ENCODE assay signal across 9 cellular contexts in genomic region chr16:1983053-1983543, GRCh38. TPM values are rescaled to one million over a fixed set of nuclear protein-coding genes. Genes with fewer than 3 reads are reported as not detected.
A peak's percentile ranks its signal among the peaks of the same experiment; 100 is the strongest.
DNase-seq lines count a peak whose midpoint lies in the region; ATAC-seq, FAIRE-seq and TF ChIP-seq lines count a peak whose summit lies in the region.
"Had no signal": no experiment of that assay in that cellular context is flagged by ENCODE, and none has a peak within 500 bp of the region (broad histone marks: within the 10 kb centered on the region; RNA-seq: fewer than 3 reads in every experiment).

No MANE protein-coding gene starts in this region.

- H3K4me3 ChIP-seq in HepG2 (replicated peaks in 1 of 3; ENCODE audit: insufficient read depth in 1 of 3, low read depth in 2 of 3, low read length in 3 of 3): peak overlapping the region; percentile 65 to 84 (median 81); a peak in 5 of 6 replicates

- no peaks in the 10 kb centered on the region for H3K9me3 Mint-ChIP-seq in activated CD4-positive, alpha-beta T cell treated with anti-CD3 and anti-CD28 coated beads for 36 hours (ENCODE audit: low read depth)
- H3K9me3 Mint-ChIP-seq in activated naive CD8-positive, alpha-beta T cell treated with anti-CD3 and anti-CD28 coated beads, Interleukin-2, amount 10 ng/mL, durations not matched to agents 7 days and 5 days: no peaks in the 10 kb centered on the region

- no peak for TF ChIP-seq RAD21 in HepG2 (CRISPR knock-in tag; IDR thresholded peaks at IDR 0.05)

- peak overlapping the region; percentile 64 for H3K9ac ChIP-seq in HepG2 (ENCODE audit: insufficient read depth, low read depth, low read length)

- CTCF ChIA-PET in activated CD4-positive, alpha-beta T cell treated with anti-CD3 and anti-CD28 coated beads for 36 hours (lab: Charles Lee): interaction anchor here (0.6 to 1.0 kb wide), 4 partner anchors 11 to 145 kb away, joined by 3 to 5 read pairs (median 4); partner anchors contain the start of gene TBL3
- CTCF ChIA-PET in HepG2 (lab: Yijun Ruan, JAX; ENCODE audit: low intra/inter-chr PET ratio, low total read pairs): interaction anchor here (1.2 kb wide), 1 partner anchor 21 kb away, joined by 4 read pairs; no protein-coding TSS in a partner anchor

- H4K20me1 ChIP-seq in HepG2 (ENCODE audit: insufficient read depth, low read length): no peaks in the 10 kb centered on the region

- POLR2A ChIA-PET in activated CD4-positive, alpha-beta T cell treated with anti-CD3 and anti-CD28 coated beads for 36 hours (lab: Charles Lee): interaction anchor here (0.5 to 0.9 kb wide), 2 partner anchors 20 to 172 kb away, joined by 4 to 6 read pairs; partner anchors contain the start of gene TRAF7
- POLR2A ChIA-PET in activated naive CD8-positive, alpha-beta T cell treated with anti-CD3 and anti-CD28 coated beads, Interleukin-2, amount 10 ng/mL, durations not matched to agents 7 days and 5 days (lab: Charles Lee): interaction anchor here (0.8 to 8.6 kb wide), 3 partner anchors 11 to 172 kb away, joined by 3 to 50 read pairs (median 4); partner anchors contain the start of genes RPS2, TBL3 and TRAF7
- POLR2A ChIA-PET in HepG2 (lab: Yijun Ruan, JAX): interaction anchor here (0.6 to 6.8 kb wide), 4 partner anchors 11 to 757 kb away, joined by 3 to 62 read pairs (median 14); partner anchors contain the start of gene RPS2

- H3K36me3 Mint-ChIP-seq in activated CD4-positive, alpha-beta T cell treated with anti-CD3 and anti-CD28 coated beads for 36 hours (ENCODE audit: low read depth): peaks cover 21% of the 10 kb centered on the region
- H3K36me3 Mint-ChIP-seq in activated naive CD8-positive, alpha-beta T cell treated with anti-CD3 and anti-CD28 coated beads, Interleukin-2, amount 10 ng/mL, durations not matched to agents 7 days and 5 days: no peaks in the 10 kb centered on the region

- H3K4me3 Mint-ChIP-seq in activated CD4-positive, alpha-beta T cell treated with anti-CD3 and anti-CD28 coated beads for 36 hours: peak overlapping the region; percentile 85
- H3K4me3 Mint-ChIP-seq in activated naive CD8-positive, alpha-beta T cell treated with anti-CD3 and anti-CD28 coated beads, Interleukin-2, amount 10 ng/mL, durations not matched to agents 7 days and 5 days: peak overlapping the region; percentile 73

- peaks cover 13% of the 10 kb centered on the region for H3K79me2 ChIP-seq in HepG2 (ENCODE audit: insufficient read depth, low read length)

- in situ Hi-C loops in HepG2 (cut with HindIII; ENCODE audit: extremely low pct_ligation_motif_present, low pct_unique_long_range_greater_than_20kb): no loop called here

- WGBS in HepG2 (ENCODE audit: low lambda C conversion rate): 51% methylated on average over 12 of the region's 18 CpGs

- H3K27ac Mint-ChIP-seq in activated CD4-positive, alpha-beta T cell treated with anti-CD3 and anti-CD28 coated beads for 36 hours: no peak overlapping the region
- H3K27ac Mint-ChIP-seq in activated naive CD8-positive, alpha-beta T cell treated with anti-CD3 and anti-CD28 coated beads, Interleukin-2, amount 10 ng/mL, durations not matched to agents 7 days and 5 days: no peak overlapping the region

- FAIRE-seq in HepG2 (lab: Jason Lieb, UNC): no peak

- H3K27me3 Mint-ChIP-seq in activated CD4-positive, alpha-beta T cell treated with anti-CD3 and anti-CD28 coated beads for 36 hours: peaks cover 17% of the 10 kb centered on the region
- H3K27me3 Mint-ChIP-seq in activated naive CD8-positive, alpha-beta T cell treated with anti-CD3 and anti-CD28 coated beads, Interleukin-2, amount 10 ng/mL, durations not matched to agents 7 days and 5 days: peaks cover 30% of the 10 kb centered on the region

- H3K4me2 ChIP-seq in HepG2 (ENCODE audit: low read depth, low read length): peak overlapping the region; percentile 91

- H3K27me3 ChIP-seq in HepG2 (ENCODE audit: control insufficient read depth in 1 of 2, insufficient read depth in 2 of 2, low read length in 2 of 2): no peaks in the 10 kb centered on the region

- TF ChIP-seq POLR2A in HepG2 (IDR thresholded peaks at IDR 0.05; ENCODE audit: insufficient read depth in 1 of 2, low read depth in 2 of 2, low read length in 2 of 2): no peak
- no peak for TF ChIP-seq POLR2A in erythroblast (IDR thresholded peaks at IDR 0.05; ENCODE audit: low read length)

- BruUV-seq in HepG2 (replicated peaks; lab: Mats Ljungman, UMichigan): no TSS peak

- TF ChIP-seq CTCF in HepG2 (CRISPR knock-in tag; IDR thresholded peaks at IDR 0.05): no peak

- DNase-seq in activated CD4-positive, alpha-beta T cell treated with anti-CD3 and anti-CD28 coated beads for 36 hours: no peak
- no peak for DNase-seq in activated CD4-positive, alpha-beta T cell treated with anti-CD3 and anti-CD28 coated beads for 1 hour
- DNase-seq in activated naive CD8-positive, alpha-beta T cell treated with anti-CD3 and anti-CD28 coated beads, Interleukin-2, amount 10 ng/mL, durations not matched to agents 7 days and 5 days: no peak
- DNase-seq in HepG2 (ENCODE audit: low spot score) (no peak), erythroblast (lab: John Stamatoyannopoulos, UW) (no peak), AML-193 (lab: John Stamatoyannopoulos, UW) (no peak)
- no peak for DNase-seq in stimulated activated CD4-positive, alpha-beta T cell treated with anti-CD3 and anti-CD28 coated beads, Interleukin-2, amount 100 ng/mL, for 24 hours

- H3K27ac ChIP-seq in HepG2 (ENCODE audit: extremely low read length, insufficient read depth, low read length) (peak overlapping the region; percentile 97), temporal lobe (ENCODE audit: low read depth, low read length) (peak overlapping the region; percentile 82)

- H3K36me3 ChIP-seq in HepG2 (replicated peaks in 1 of 2; ENCODE audit: control insufficient read depth in 1 of 2, insufficient read depth in 2 of 2, low read length in 2 of 2): peaks cover 12 to 21% of the 10 kb centered on the region in 2 experiments; a peak in 4 of 5 replicates

- no peak overlapping the region for H2AFZ ChIP-seq in HepG2 (ENCODE audit: low read length)

- ATAC-seq in activated CD4-positive, alpha-beta T cell treated with anti-CD3 and anti-CD28 coated beads for 36 hours: no peak
- no peak for ATAC-seq in activated naive CD8-positive, alpha-beta T cell treated with anti-CD3 and anti-CD28 coated beads, Interleukin-2, amount 10 ng/mL, durations not matched to agents 7 days and 5 days (ENCODE audit: low read depth)
- ATAC-seq in HepG2: no peak

- intact Hi-C loops in activated CD4-positive, alpha-beta T cell treated with anti-CD3 and anti-CD28 coated beads for 36 hours (cut with DNase I, micrococcal nuclease): no loop called here
- intact Hi-C loops in HepG2 (cut with micrococcal nuclease; ENCODE audit: unreplicated experiment): no loop called here

- H3K4me1 ChIP-seq in HepG2 (ENCODE audit: insufficient read depth, low read length): peaks cover 48% of the 10 kb centered on the region

- peaks cover 16% of the 10 kb centered on the region for H3K4me1 Mint-ChIP-seq in activated CD4-positive, alpha-beta T cell treated with anti-CD3 and anti-CD28 coated beads for 36 hours
- H3K4me1 Mint-ChIP-seq in activated naive CD8-positive, alpha-beta T cell treated with anti-CD3 and anti-CD28 coated beads, Interleukin-2, amount 10 ng/mL, durations not matched to agents 7 days and 5 days: peaks cover 12% of the 10 kb centered on the region

- no peak for TF ChIP-seq EP300 in HepG2 (IDR thresholded peaks at IDR 0.05; ENCODE audit: low read depth in 2 of 2, low read length in 2 of 2)
- no peak for TF ChIP-seq EP300 in HepG2 (CRISPR knock-in tag; IDR thresholded peaks at IDR 0.05; ENCODE audit: borderline replicate concordance)

- no peaks in the 10 kb centered on the region for H3K9me3 ChIP-seq in HepG2 (ENCODE audit: low read length)

RNA-seq across cellular contexts. Expression of gene GFER, which starts 0.9 kb away (rescaled TPM):
- 10 to 100 TPM; 25.0 to 25.8 TPM for total RNA-seq in activated CD4-positive, alpha-beta T cell treated with anti-CD3 and anti-CD28 coated beads for 36 hours
- 10 to 100 TPM; 28.8 to 31.9 TPM for total RNA-seq in activated naive CD8-positive, alpha-beta T cell treated with anti-CD3 and anti-CD28 coated beads, Interleukin-2, amount 10 ng/mL, durations not matched to agents 7 days and 5 days
- 68.3 and 71.7 TPM in 2 replicates for total RNA-seq in HepG2 (2016; rRNA removed; fragmentation: Illumina TruSeq; extraction: Trizol)
- 42.3 and 42.4 TPM in 2 replicates for total RNA-seq in HepG2 (2016; cell fraction: cytosol; rRNA removed; fragmentation: Illumina TruSeq; extraction: Trizol; ENCODE audit: low read depth)
- total RNA-seq in HepG2 (2016; cell fraction: insoluble cytoplasmic fraction; rRNA removed; fragmentation: Illumina TruSeq; extraction: Trizol): 71.7 and 77.6 TPM in 2 replicates
- 45.9 and 49.4 TPM in 2 replicates for total RNA-seq in HepG2 (2016; cell fraction: membrane; rRNA removed; fragmentation: Illumina TruSeq; extraction: Trizol)
- 27.4 and 40.1 TPM in 2 replicates for total RNA-seq in HepG2 (2016; cell fraction: nucleus; rRNA removed; fragmentation: Illumina TruSeq; extraction: Trizol)
- 28.6 and 35.9 TPM in 2 replicates for polyA plus RNA-seq in HepG2 (2011; rRNA removed)
- 25.2 and 31.0 TPM in 2 replicates for polyA plus RNA-seq in HepG2 (2011; cell fraction: cytosol; rRNA removed)
- polyA plus RNA-seq in HepG2 (2011; cell fraction: nucleus; rRNA removed): 27.0 and 27.5 TPM in 2 replicates
- polyA plus RNA-seq in HepG2 (2012): 28.9 and 37.4 TPM in 2 replicates
- 55.8 and 56.5 TPM in 2 replicates for polyA plus RNA-seq in HepG2 (2016; cell fraction: cytosol; fragmentation: Illumina TruSeq; extraction: Trizol; ENCODE audit: low read depth)
- 83.7 and 99.4 TPM in 2 replicates for polyA plus RNA-seq in HepG2 (2016; cell fraction: insoluble cytoplasmic fraction; fragmentation: Illumina TruSeq; extraction: Trizol; ENCODE audit: low read depth)
- 49.1 and 52.1 TPM in 2 replicates for polyA plus RNA-seq in HepG2 (2016; cell fraction: membrane; fragmentation: Illumina TruSeq; extraction: Trizol; ENCODE audit: low read depth)
- polyA plus RNA-seq in HepG2 (2016; cell fraction: nucleus; fragmentation: Illumina TruSeq; extraction: Trizol; ENCODE audit: insufficient read depth, low read depth): 66.2 and 67.2 TPM in 2 replicates
- 12.3 and 20.5 TPM in 2 replicates for polyA minus RNA-seq in HepG2 (2011; rRNA and poly(A)+ RNA removed; ENCODE audit: low replicate concordance)
- 16.4 and 18.5 TPM in 2 replicates for polyA minus RNA-seq in HepG2 (2011; cell fraction: cytosol; rRNA and poly(A)+ RNA removed)
- 14.7 and 14.8 TPM in 2 replicates for polyA minus RNA-seq in HepG2 (2011; cell fraction: nucleus; rRNA and poly(A)+ RNA removed)
- total RNA-seq in temporal lobe: 9.8 TPM

RNA-seq across cellular contexts. Expression of gene NOXO1, which starts 1.8 kb away (rescaled TPM):
- not detected for total RNA-seq in activated CD4-positive, alpha-beta T cell treated with anti-CD3 and anti-CD28 coated beads for 36 hours
- 1 to 10 TPM in 1 of 2 experiments, under 1 TPM in 1; 0.58 to 1.8 TPM for total RNA-seq in activated naive CD8-positive, alpha-beta T cell treated with anti-CD3 and anti-CD28 coated beads, Interleukin-2, amount 10 ng/mL, durations not matched to agents 7 days and 5 days
- total RNA-seq in HepG2 (2016; rRNA removed; fragmentation: Illumina TruSeq; extraction: Trizol) (0.21 and 1.4 TPM in 2 replicates), temporal lobe (0.98 TPM)
- total RNA-seq in HepG2 (2016; cell fraction: cytosol; rRNA removed; fragmentation: Illumina TruSeq; extraction: Trizol; ENCODE audit: low read depth): 0.40 and 0.97 TPM in 2 replicates
- 0.22 and 1.1 TPM in 2 replicates for total RNA-seq in HepG2 (2016; cell fraction: insoluble cytoplasmic fraction; rRNA removed; fragmentation: Illumina TruSeq; extraction: Trizol)
- total RNA-seq in HepG2 (2016; cell fraction: membrane; rRNA removed; fragmentation: Illumina TruSeq; extraction: Trizol): 0.34 and 0.53 TPM in 2 replicates
- 2.4 and 3.1 TPM in 2 replicates for total RNA-seq in HepG2 (2016; cell fraction: nucleus; rRNA removed; fragmentation: Illumina TruSeq; extraction: Trizol)
- 0.69 and 1.4 TPM in 2 replicates for polyA plus RNA-seq in HepG2 (2011; rRNA removed)
- polyA plus RNA-seq in HepG2 (2011; cell fraction: cytosol; rRNA removed): 0.14 and 0.25 TPM in 2 replicates
- polyA plus RNA-seq in HepG2 (2011; cell fraction: nucleus; rRNA removed): 10.4 and 11.0 TPM in 2 replicates
- polyA plus RNA-seq in HepG2 (2012): 0.12 and 0.55 TPM in 2 replicates
- polyA plus RNA-seq in HepG2 (2016; cell fraction: cytosol; fragmentation: Illumina TruSeq; extraction: Trizol; ENCODE audit: low read depth): 0.26 and 0.45 TPM in 2 replicates
- polyA plus RNA-seq in HepG2 (2016; cell fraction: insoluble cytoplasmic fraction; fragmentation: Illumina TruSeq; extraction: Trizol; ENCODE audit: low read depth): 0.52 and 0.62 TPM in 2 replicates
- 0.63 and 0.78 TPM in 2 replicates for polyA plus RNA-seq in HepG2 (2016; cell fraction: membrane; fragmentation: Illumina TruSeq; extraction: Trizol; ENCODE audit: low read depth)
- 7.2 and 9.5 TPM in 2 replicates for polyA plus RNA-seq in HepG2 (2016; cell fraction: nucleus; fragmentation: Illumina TruSeq; extraction: Trizol; ENCODE audit: insufficient read depth, low read depth)
- 0.12 and 0.28 TPM in 2 replicates for polyA minus RNA-seq in HepG2 (2011; rRNA and poly(A)+ RNA removed; ENCODE audit: low replicate concordance)
- polyA minus RNA-seq in HepG2 (2011; cell fraction: cytosol; rRNA and poly(A)+ RNA removed): not detected in 2 replicates
- polyA minus RNA-seq in HepG2 (2011; cell fraction: nucleus; rRNA and poly(A)+ RNA removed): 0.75 and 1.0 TPM in 2 replicates
- total RNA-seq: renal cortical epithelial cell had no signal

RNA-seq across cellular contexts. Expression of gene SYNGR3, which starts 6.7 kb away (rescaled TPM):
- 1 to 10 TPM; 4.8 to 5.9 TPM for total RNA-seq in activated CD4-positive, alpha-beta T cell treated with anti-CD3 and anti-CD28 coated beads for 36 hours
- total RNA-seq in activated naive CD8-positive, alpha-beta T cell treated with anti-CD3 and anti-CD28 coated beads, Interleukin-2, amount 10 ng/mL, durations not matched to agents 7 days and 5 days: 1 to 10 TPM; 2.0 to 2.2 TPM
- total RNA-seq in HepG2 (2016; rRNA removed; fragmentation: Illumina TruSeq; extraction: Trizol): 0.58 and 0.97 TPM in 2 replicates
- 1.1 and 1.2 TPM in 2 replicates for total RNA-seq in HepG2 (2016; cell fraction: cytosol; rRNA removed; fragmentation: Illumina TruSeq; extraction: Trizol; ENCODE audit: low read depth)
- 0.43 and 1.1 TPM in 2 replicates for total RNA-seq in HepG2 (2016; cell fraction: insoluble cytoplasmic fraction; rRNA removed; fragmentation: Illumina TruSeq; extraction: Trizol)
- 1.5 and 2.1 TPM in 2 replicates for total RNA-seq in HepG2 (2016; cell fraction: membrane; rRNA removed; fragmentation: Illumina TruSeq; extraction: Trizol)
- total RNA-seq in HepG2 (2016; cell fraction: nucleus; rRNA removed; fragmentation: Illumina TruSeq; extraction: Trizol): 0.84 and 0.85 TPM in 2 replicates
- 5.7 and 7.4 TPM in 2 replicates for polyA plus RNA-seq in HepG2 (2011; rRNA removed)
- 4.4 and 4.8 TPM in 2 replicates for polyA plus RNA-seq in HepG2 (2011; cell fraction: cytosol; rRNA removed)
- 10.2 and 11.3 TPM in 2 replicates for polyA plus RNA-seq in HepG2 (2011; cell fraction: nucleus; rRNA removed)
- polyA plus RNA-seq in HepG2 (2012): 2.5 and 5.3 TPM in 2 replicates
- polyA plus RNA-seq in HepG2 (2016; cell fraction: cytosol; fragmentation: Illumina TruSeq; extraction: Trizol; ENCODE audit: low read depth): 1.00 and 1.2 TPM in 2 replicates
- polyA plus RNA-seq in HepG2 (2016; cell fraction: insoluble cytoplasmic fraction; fragmentation: Illumina TruSeq; extraction: Trizol; ENCODE audit: low read depth): 0.64 and 0.72 TPM in 2 replicates
- polyA plus RNA-seq in HepG2 (2016; cell fraction: membrane; fragmentation: Illumina TruSeq; extraction: Trizol; ENCODE audit: low read depth): 1.2 and 1.4 TPM in 2 replicates
- 1.1 and 1.4 TPM in 2 replicates for polyA plus RNA-seq in HepG2 (2016; cell fraction: nucleus; fragmentation: Illumina TruSeq; extraction: Trizol; ENCODE audit: insufficient read depth, low read depth)
- polyA minus RNA-seq in HepG2 (2011; rRNA and poly(A)+ RNA removed; ENCODE audit: low replicate concordance): 6.2 and 7.1 TPM in 2 replicates
- polyA minus RNA-seq in HepG2 (2011; cell fraction: cytosol; rRNA and poly(A)+ RNA removed): 4.1 and 4.4 TPM in 2 replicates
- 1.3 and 2.1 TPM in 2 replicates for polyA minus RNA-seq in HepG2 (2011; cell fraction: nucleus; rRNA and poly(A)+ RNA removed)
- total RNA-seq in temporal lobe: 64.4 TPM

RNA-seq across cellular contexts. Expression of gene TBL3, which starts 11.2 kb away (rescaled TPM):
- 10 to 100 TPM; 47.4 to 48.6 TPM for total RNA-seq in activated CD4-positive, alpha-beta T cell treated with anti-CD3 and anti-CD28 coated beads for 36 hours
- total RNA-seq in activated naive CD8-positive, alpha-beta T cell treated with anti-CD3 and anti-CD28 coated beads, Interleukin-2, amount 10 ng/mL, durations not matched to agents 7 days and 5 days: 10 to 100 TPM; 29.4 to 30.7 TPM
- 31.2 and 38.0 TPM in 2 replicates for total RNA-seq in HepG2 (2016; rRNA removed; fragmentation: Illumina TruSeq; extraction: Trizol)
- total RNA-seq in HepG2 (2016; cell fraction: cytosol; rRNA removed; fragmentation: Illumina TruSeq; extraction: Trizol; ENCODE audit: low read depth): 6.2 and 6.3 TPM in 2 replicates
- 28.7 and 44.0 TPM in 2 replicates for total RNA-seq in HepG2 (2016; cell fraction: insoluble cytoplasmic fraction; rRNA removed; fragmentation: Illumina TruSeq; extraction: Trizol)
- total RNA-seq in HepG2 (2016; cell fraction: membrane; rRNA removed; fragmentation: Illumina TruSeq; extraction: Trizol): 9.1 and 10.6 TPM in 2 replicates
- 26.8 and 27.8 TPM in 2 replicates for total RNA-seq in HepG2 (2016; cell fraction: nucleus; rRNA removed; fragmentation: Illumina TruSeq; extraction: Trizol)
- 16.8 and 24.9 TPM in 2 replicates for polyA plus RNA-seq in HepG2 (2011; rRNA removed)
- 16.1 and 29.4 TPM in 2 replicates for polyA plus RNA-seq in HepG2 (2011; cell fraction: cytosol; rRNA removed)
- 117 and 165 TPM in 2 replicates for polyA plus RNA-seq in HepG2 (2011; cell fraction: nucleus; rRNA removed)
- 19.7 and 30.1 TPM in 2 replicates for polyA plus RNA-seq in HepG2 (2012)
- polyA plus RNA-seq in HepG2 (2016; cell fraction: cytosol; fragmentation: Illumina TruSeq; extraction: Trizol; ENCODE audit: low read depth): 6.0 and 6.6 TPM in 2 replicates
- polyA plus RNA-seq in HepG2 (2016; cell fraction: insoluble cytoplasmic fraction; fragmentation: Illumina TruSeq; extraction: Trizol; ENCODE audit: low read depth): 21.7 and 29.9 TPM in 2 replicates
- 7.9 and 9.7 TPM in 2 replicates for polyA plus RNA-seq in HepG2 (2016; cell fraction: membrane; fragmentation: Illumina TruSeq; extraction: Trizol; ENCODE audit: low read depth)
- 47.3 and 47.9 TPM in 2 replicates for polyA plus RNA-seq in HepG2 (2016; cell fraction: nucleus; fragmentation: Illumina TruSeq; extraction: Trizol; ENCODE audit: insufficient read depth, low read depth)
- 72.5 and 77.5 TPM in 2 replicates for polyA minus RNA-seq in HepG2 (2011; rRNA and poly(A)+ RNA removed; ENCODE audit: low replicate concordance)
- 26.4 and 31.2 TPM in 2 replicates for polyA minus RNA-seq in HepG2 (2011; cell fraction: cytosol; rRNA and poly(A)+ RNA removed)
- polyA minus RNA-seq in HepG2 (2011; cell fraction: nucleus; rRNA and poly(A)+ RNA removed): 18.5 and 19.3 TPM in 2 replicates
- 12.3 TPM for total RNA-seq in temporal lobe

RNA-seq across cellular contexts. Expression of gene RNF151, which starts 16.4 kb away (rescaled TPM):
- total RNA-seq in activated CD4-positive, alpha-beta T cell treated with anti-CD3 and anti-CD28 coated beads for 36 hours: not detected
- total RNA-seq in activated naive CD8-positive, alpha-beta T cell treated with anti-CD3 and anti-CD28 coated beads, Interleukin-2, amount 10 ng/mL, durations not matched to agents 7 days and 5 days: not detected
- total RNA-seq in HepG2 (2016; rRNA removed; fragmentation: Illumina TruSeq; extraction: Trizol): not detected in 2 replicates
- not detected in 2 replicates for total RNA-seq in HepG2 (2016; cell fraction: cytosol; rRNA removed; fragmentation: Illumina TruSeq; extraction: Trizol; ENCODE audit: low read depth)
- total RNA-seq in HepG2 (2016; cell fraction: insoluble cytoplasmic fraction; rRNA removed; fragmentation: Illumina TruSeq; extraction: Trizol): not detected in 2 replicates
- not detected in 2 replicates for total RNA-seq in HepG2 (2016; cell fraction: membrane; rRNA removed; fragmentation: Illumina TruSeq; extraction: Trizol)
- total RNA-seq in HepG2 (2016; cell fraction: nucleus; rRNA removed; fragmentation: Illumina TruSeq; extraction: Trizol): not detected in 2 replicates
- polyA plus RNA-seq in HepG2 (2011; rRNA removed): not detected in 2 replicates
- polyA plus RNA-seq in HepG2 (2011; cell fraction: cytosol; rRNA removed): 0.09 TPM in 1 of 2 replicates, not detected in the other
- 0.50 TPM in 1 of 2 replicates, not detected in the other for polyA plus RNA-seq in HepG2 (2011; cell fraction: nucleus; rRNA removed)
- not detected in 2 replicates for polyA plus RNA-seq in HepG2 (2012)
- polyA plus RNA-seq in HepG2 (2016; cell fraction: cytosol; fragmentation: Illumina TruSeq; extraction: Trizol; ENCODE audit: low read depth): not detected in 2 replicates
- not detected in 2 replicates for polyA plus RNA-seq in HepG2 (2016; cell fraction: insoluble cytoplasmic fraction; fragmentation: Illumina TruSeq; extraction: Trizol; ENCODE audit: low read depth)
- polyA plus RNA-seq in HepG2 (2016; cell fraction: membrane; fragmentation: Illumina TruSeq; extraction: Trizol; ENCODE audit: low read depth): not detected in 2 replicates
- not detected in 2 replicates for polyA plus RNA-seq in HepG2 (2016; cell fraction: nucleus; fragmentation: Illumina TruSeq; extraction: Trizol; ENCODE audit: insufficient read depth, low read depth)
- polyA minus RNA-seq in HepG2 (2011; rRNA and poly(A)+ RNA removed; ENCODE audit: low replicate concordance): 0.28 TPM in 1 of 2 replicates, not detected in the other
- not detected in 2 replicates for polyA minus RNA-seq in HepG2 (2011; cell fraction: cytosol; rRNA and poly(A)+ RNA removed)
- polyA minus RNA-seq in HepG2 (2011; cell fraction: nucleus; rRNA and poly(A)+ RNA removed): not detected in 2 replicates
- total RNA-seq in temporal lobe: not detected
- total RNA-seq: renal cortical epithelial cell had no signal
